In genomic region chr4:101682946-101683345, GRCh38 we compare ENCODE assay signal across 17 cellular contexts.
"Had no signal": no experiment of that assay in that cellular context is flagged by ENCODE, and none has a peak within 500 bp of the region (broad histone marks: within the 10 kb centered on the region; RNA-seq: fewer than 3 reads in every experiment).

No MANE protein-coding gene starts in this region.

- H3K36me3 ChIP-seq: adrenal gland, gastrocnemius medialis, heart right ventricle, prostate gland, transverse colon had no signal

- H3K9me3 ChIP-seq: gastrocnemius medialis, heart right ventricle, prostate gland, transverse colon had no signal

- H3K27ac ChIP-seq: adrenal gland, epithelial cell of prostate, gastrocnemius medialis, heart right ventricle, prostate gland, transverse colon had no signal

- H3K4me3 ChIP-seq: adrenal gland, gastrocnemius medialis, heart right ventricle, prostate gland, transverse colon had no signal

- DNase-seq: activated B cell treated with CpG ODN at 0.5 μM for 24 hours; activated CD4-positive, alpha-beta T cell treated with anti-CD3 and anti-CD28 coated beads, Interleukin-2, amount 50 U/mL, for 1 hour; activated naive CD4-positive, alpha-beta T cell treated with anti-CD3 and anti-CD28 coated beads, Interleukin-2, amount 10 ng/mL, durations not matched to agents 7 days and 5 days; adrenal gland; cortex of kidney; effector CD8-positive, alpha-beta T cell; gastrocnemius medialis; heart right ventricle; islet precursor cell; left ventricle myocardium superior; mesenchymal stem cell; nephron progenitor cell; stimulated activated CD4-positive, alpha-beta T cell treated with anti-CD3 and anti-CD28 coated beads, Interleukin-12 subunit alpha, Interleukin-12 subunit beta, amount 100 ng/mL, for 4 hours; stimulated activated naive CD4-positive, alpha-beta T cell; transverse colon had no signal

- H3K4me1 ChIP-seq: adrenal gland, gastrocnemius medialis, heart right ventricle, prostate gland, transverse colon had no signal

- H3K27me3 ChIP-seq: adrenal gland, gastrocnemius medialis, heart right ventricle, transverse colon had no signal
